Comparison of ENCODE assay signal across 1 cellular context in genomic region chr21:44866780-44867179, GRCh38.
TF ChIP-seq lines count a peak whose summit lies in the region.

No MANE protein-coding gene starts in this region.

TF ChIP-seq in HepG2, 621 proteins besides CTCF, POLR2A, EP300 and RAD21 (continues in another document):
- TF ChIP-seq PLRG1 (conservative IDR thresholded peaks at IDR 0.05) (no peak), HNRNPLL (IDR thresholded peaks at IDR 0.05; ENCODE audit: low read depth, low read length, poor library complexity, severe bottlenecking) (no peak), ZNF570 (CRISPR knock-in tag; IDR thresholded peaks at IDR 0.05; ENCODE audit: borderline replicate concordance) (no peak), HNRNPL (IDR thresholded peaks at IDR 0.05; ENCODE audit: low read depth, low read length) (no peak), SMAD1 (CRISPR knock-in tag; IDR thresholded peaks at IDR 0.05; ENCODE audit: borderline replicate concordance, low read depth) (no peak), ZNF282 (IDR thresholded peaks at IDR 0.05; ENCODE audit: partially characterized antibody) (no peak), MATR3 (CRISPR knock-in tag; IDR thresholded peaks at IDR 0.05) (no peak), KDM3A (CRISPR knock-in tag; IDR thresholded peaks at IDR 0.05; ENCODE audit: low read depth) (no peak), ZNF530 (CRISPR knock-in tag; IDR thresholded peaks at IDR 0.05; ENCODE audit: low read depth) (no peak), MED13 (CRISPR knock-in tag; IDR thresholded peaks at IDR 0.05) (no peak), IRF1 (CRISPR knock-in tag; IDR thresholded peaks at IDR 0.05; ENCODE audit: low read depth) (no peak), ZNF670 (CRISPR knock-in tag; IDR thresholded peaks at IDR 0.05; ENCODE audit: borderline replicate concordance) (no peak), ZNF430 (CRISPR knock-in tag; IDR thresholded peaks at IDR 0.05) (no peak), ZNF780A (CRISPR knock-in tag; IDR thresholded peaks at IDR 0.05) (no peak), CBX5 (CRISPR knock-in tag; IDR thresholded peaks at IDR 0.05; ENCODE audit: borderline replicate concordance) (no peak), CHD2 (IDR thresholded peaks at IDR 0.05; ENCODE audit: low read depth, low read length) (no peak), DMAP1 (CRISPR knock-in tag; IDR thresholded peaks at IDR 0.05) (no peak), PHF8 (CRISPR knock-in tag; IDR thresholded peaks at IDR 0.05) (no peak), ZNF451 (CRISPR knock-in tag; IDR thresholded peaks at IDR 0.05) (no peak), ZNF703 (CRISPR knock-in tag; IDR thresholded peaks at IDR 0.05; ENCODE audit: borderline replicate concordance) (no peak), TBX2 (CRISPR knock-in tag; IDR thresholded peaks at IDR 0.05; ENCODE audit: borderline replicate concordance) (no peak), SOX5 (CRISPR knock-in tag; IDR thresholded peaks at IDR 0.05; ENCODE audit: borderline replicate concordance) (0 out of 2 replicates have a peak, but pooled peaks have one; percentile 15), ZNF678 (CRISPR knock-in tag; IDR thresholded peaks at IDR 0.05) (no peak), AGO2 (optimal IDR thresholded peaks at IDR 0.05; ENCODE audit: low read depth, low read length) (no peak), MAFK (conservative IDR thresholded peaks at IDR 0.05 in 1 of 2, IDR thresholded peaks at IDR 0.05 in 1 of 2; ENCODE audit: low read length in 2 of 2) (peak; percentile 78 to 85), ZNF7 (CRISPR knock-in tag; IDR thresholded peaks at IDR 0.05) (peak; percentile 96), SIN3B (IDR thresholded peaks at IDR 0.05; ENCODE audit: low read length) (no peak), ZNF256 (CRISPR knock-in tag; conservative IDR thresholded peaks at IDR 0.05) (no peak), ZNF713 (CRISPR knock-in tag; IDR thresholded peaks at IDR 0.05) (no peak), RELA (CRISPR knock-in tag; IDR thresholded peaks at IDR 0.05) (no peak), SRSF1 (optimal IDR thresholded peaks at IDR 0.05; ENCODE audit: low read depth, low read length) (no peak), FOXP1 (IDR thresholded peaks at IDR 0.05) (no peak), FOXP1 (CRISPR knock-in tag; IDR thresholded peaks at IDR 0.05) (no peak), NAIF1 (CRISPR knock-in tag; IDR thresholded peaks at IDR 0.05; ENCODE audit: borderline replicate concordance) (no peak), NCOA2 (CRISPR knock-in tag; IDR thresholded peaks at IDR 0.05) (0 out of 2 replicates have a peak, but pooled peaks have one; percentile 25), NR2F1 (CRISPR knock-in tag; IDR thresholded peaks at IDR 0.05) (no peak), SALL1 (CRISPR knock-in tag; IDR thresholded peaks at IDR 0.05) (no peak), ZNF496 (CRISPR knock-in tag; IDR thresholded peaks at IDR 0.05; ENCODE audit: insufficient replicate concordance) (no peak), PHF20 (CRISPR knock-in tag; IDR thresholded peaks at IDR 0.05) (no peak), ELF3 (CRISPR knock-in tag; IDR thresholded peaks at IDR 0.05) (no peak), ZMYM3 (CRISPR knock-in tag; IDR thresholded peaks at IDR 0.05) (no peak), FOXA3 (CRISPR knock-in tag; IDR thresholded peaks at IDR 0.05) (peak; percentile 58), SSRP1 (CRISPR knock-in tag; IDR thresholded peaks at IDR 0.05) (peak; percentile 21; the same call in 1 of the 2 replicates), GABPB1 (CRISPR knock-in tag; IDR thresholded peaks at IDR 0.05) (no peak), RCOR2 (CRISPR knock-in tag; IDR thresholded peaks at IDR 0.05) (no peak), ZFAT (CRISPR knock-in tag; conservative IDR thresholded peaks at IDR 0.05) (no peak), AHR (CRISPR knock-in tag; IDR thresholded peaks at IDR 0.05) (no peak), ZNF432 (CRISPR knock-in tag; IDR thresholded peaks at IDR 0.05; ENCODE audit: borderline replicate concordance) (no peak)
- TF ChIP-seq, protein P1, sequence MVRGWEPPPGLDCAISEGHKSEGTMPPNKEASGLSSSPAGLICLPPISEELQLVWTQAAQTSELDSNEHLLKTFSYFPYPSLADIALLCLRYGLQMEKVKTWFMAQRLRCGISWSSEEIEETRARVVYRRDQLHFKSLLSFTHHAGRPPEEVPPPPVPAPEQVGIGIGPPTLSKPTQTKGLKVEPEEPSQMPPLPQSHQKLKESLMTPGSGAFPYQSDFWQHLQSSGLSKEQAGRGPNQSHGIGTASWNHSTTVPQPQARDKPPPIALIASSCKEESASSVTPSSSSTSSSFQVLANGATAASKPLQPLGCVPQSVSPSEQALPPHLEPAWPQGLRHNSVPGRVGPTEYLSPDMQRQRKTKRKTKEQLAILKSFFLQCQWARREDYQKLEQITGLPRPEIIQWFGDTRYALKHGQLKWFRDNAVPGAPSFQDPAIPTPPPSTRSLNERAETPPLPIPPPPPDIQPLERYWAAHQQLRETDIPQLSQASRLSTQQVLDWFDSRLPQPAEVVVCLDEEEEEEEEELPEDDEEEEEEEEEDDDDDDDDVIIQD (CRISPR knock-in tag; IDR thresholded peaks at IDR 0.05; ENCODE audit: low read depth) = no peak
- TF ChIP-seq, protein P2, sequence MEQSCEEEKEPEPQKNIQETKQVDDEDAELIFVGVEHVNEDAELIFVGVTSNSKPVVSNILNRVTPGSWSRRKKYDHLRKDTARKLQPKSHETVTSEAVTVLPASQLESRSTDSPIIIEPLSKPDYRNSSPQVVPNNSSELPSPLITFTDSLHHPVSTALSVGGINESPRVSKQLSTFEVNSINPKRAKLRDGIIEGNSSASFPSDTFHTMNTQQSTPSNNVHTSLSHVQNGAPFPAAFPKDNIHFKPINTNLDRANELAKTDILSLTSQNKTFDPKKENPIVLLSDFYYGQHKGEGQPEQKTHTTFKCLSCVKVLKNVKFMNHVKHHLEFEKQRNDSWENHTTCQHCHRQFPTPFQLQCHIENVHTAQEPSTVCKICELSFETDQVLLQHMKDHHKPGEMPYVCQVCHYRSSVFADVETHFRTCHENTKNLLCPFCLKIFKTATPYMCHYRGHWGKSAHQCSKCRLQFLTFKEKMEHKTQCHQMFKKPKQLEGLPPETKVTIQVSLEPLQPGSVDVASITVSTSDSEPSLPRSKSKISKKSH (CRISPR knock-in tag; IDR thresholded peaks at IDR 0.05; ENCODE audit: borderline replicate concordance) = no peak
- TF ChIP-seq, protein P3, sequence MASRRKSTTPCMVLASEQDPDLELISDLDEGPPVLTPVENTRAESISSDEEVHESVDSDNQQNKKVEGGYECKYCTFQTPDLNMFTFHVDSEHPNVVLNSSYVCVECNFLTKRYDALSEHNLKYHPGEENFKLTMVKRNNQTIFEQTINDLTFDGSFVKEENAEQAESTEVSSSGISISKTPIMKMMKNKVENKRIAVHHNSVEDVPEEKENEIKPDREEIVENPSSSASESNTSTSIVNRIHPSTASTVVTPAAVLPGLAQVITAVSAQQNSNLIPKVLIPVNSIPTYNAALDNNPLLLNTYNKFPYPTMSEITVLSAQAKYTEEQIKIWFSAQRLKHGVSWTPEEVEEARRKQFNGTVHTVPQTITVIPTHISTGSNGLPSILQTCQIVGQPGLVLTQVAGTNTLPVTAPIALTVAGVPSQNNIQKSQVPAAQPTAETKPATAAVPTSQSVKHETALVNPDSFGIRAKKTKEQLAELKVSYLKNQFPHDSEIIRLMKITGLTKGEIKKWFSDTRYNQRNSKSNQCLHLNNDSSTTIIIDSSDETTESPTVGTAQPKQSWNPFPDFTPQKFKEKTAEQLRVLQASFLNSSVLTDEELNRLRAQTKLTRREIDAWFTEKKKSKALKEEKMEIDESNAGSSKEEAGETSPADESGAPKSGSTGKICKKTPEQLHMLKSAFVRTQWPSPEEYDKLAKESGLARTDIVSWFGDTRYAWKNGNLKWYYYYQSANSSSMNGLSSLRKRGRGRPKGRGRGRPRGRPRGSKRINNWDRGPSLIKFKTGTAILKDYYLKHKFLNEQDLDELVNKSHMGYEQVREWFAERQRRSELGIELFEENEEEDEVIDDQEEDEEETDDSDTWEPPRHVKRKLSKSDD (CRISPR knock-in tag; IDR thresholded peaks at IDR 0.05; ENCODE audit: low read depth) = no peak
- TF ChIP-seq, protein P4, sequence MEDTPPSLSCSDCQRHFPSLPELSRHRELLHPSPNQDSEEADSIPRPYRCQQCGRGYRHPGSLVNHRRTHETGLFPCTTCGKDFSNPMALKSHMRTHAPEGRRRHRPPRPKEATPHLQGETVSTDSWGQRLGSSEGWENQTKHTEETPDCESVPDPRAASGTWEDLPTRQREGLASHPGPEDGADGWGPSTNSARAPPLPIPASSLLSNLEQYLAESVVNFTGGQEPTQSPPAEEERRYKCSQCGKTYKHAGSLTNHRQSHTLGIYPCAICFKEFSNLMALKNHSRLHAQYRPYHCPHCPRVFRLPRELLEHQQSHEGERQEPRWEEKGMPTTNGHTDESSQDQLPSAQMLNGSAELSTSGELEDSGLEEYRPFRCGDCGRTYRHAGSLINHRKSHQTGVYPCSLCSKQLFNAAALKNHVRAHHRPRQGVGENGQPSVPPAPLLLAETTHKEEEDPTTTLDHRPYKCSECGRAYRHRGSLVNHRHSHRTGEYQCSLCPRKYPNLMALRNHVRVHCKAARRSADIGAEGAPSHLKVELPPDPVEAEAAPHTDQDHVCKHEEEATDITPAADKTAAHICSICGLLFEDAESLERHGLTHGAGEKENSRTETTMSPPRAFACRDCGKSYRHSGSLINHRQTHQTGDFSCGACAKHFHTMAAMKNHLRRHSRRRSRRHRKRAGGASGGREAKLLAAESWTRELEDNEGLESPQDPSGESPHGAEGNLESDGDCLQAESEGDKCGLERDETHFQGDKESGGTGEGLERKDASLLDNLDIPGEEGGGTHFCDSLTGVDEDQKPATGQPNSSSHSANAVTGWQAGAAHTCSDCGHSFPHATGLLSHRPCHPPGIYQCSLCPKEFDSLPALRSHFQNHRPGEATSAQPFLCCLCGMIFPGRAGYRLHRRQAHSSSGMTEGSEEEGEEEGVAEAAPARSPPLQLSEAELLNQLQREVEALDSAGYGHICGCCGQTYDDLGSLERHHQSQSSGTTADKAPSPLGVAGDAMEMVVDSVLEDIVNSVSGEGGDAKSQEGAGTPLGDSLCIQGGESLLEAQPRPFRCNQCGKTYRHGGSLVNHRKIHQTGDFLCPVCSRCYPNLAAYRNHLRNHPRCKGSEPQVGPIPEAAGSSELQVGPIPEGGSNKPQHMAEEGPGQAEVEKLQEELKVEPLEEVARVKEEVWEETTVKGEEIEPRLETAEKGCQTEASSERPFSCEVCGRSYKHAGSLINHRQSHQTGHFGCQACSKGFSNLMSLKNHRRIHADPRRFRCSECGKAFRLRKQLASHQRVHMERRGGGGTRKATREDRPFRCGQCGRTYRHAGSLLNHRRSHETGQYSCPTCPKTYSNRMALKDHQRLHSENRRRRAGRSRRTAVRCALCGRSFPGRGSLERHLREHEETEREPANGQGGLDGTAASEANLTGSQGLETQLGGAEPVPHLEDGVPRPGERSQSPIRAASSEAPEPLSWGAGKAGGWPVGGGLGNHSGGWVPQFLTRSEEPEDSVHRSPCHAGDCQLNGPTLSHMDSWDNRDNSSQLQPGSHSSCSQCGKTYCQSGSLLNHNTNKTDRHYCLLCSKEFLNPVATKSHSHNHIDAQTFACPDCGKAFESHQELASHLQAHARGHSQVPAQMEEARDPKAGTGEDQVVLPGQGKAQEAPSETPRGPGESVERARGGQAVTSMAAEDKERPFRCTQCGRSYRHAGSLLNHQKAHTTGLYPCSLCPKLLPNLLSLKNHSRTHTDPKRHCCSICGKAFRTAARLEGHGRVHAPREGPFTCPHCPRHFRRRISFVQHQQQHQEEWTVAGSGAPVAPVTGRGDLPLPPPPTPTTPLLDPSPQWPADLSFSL (CRISPR knock-in tag; IDR thresholded peaks at IDR 0.05) = no peak
- TF ChIP-seq, protein P5, sequence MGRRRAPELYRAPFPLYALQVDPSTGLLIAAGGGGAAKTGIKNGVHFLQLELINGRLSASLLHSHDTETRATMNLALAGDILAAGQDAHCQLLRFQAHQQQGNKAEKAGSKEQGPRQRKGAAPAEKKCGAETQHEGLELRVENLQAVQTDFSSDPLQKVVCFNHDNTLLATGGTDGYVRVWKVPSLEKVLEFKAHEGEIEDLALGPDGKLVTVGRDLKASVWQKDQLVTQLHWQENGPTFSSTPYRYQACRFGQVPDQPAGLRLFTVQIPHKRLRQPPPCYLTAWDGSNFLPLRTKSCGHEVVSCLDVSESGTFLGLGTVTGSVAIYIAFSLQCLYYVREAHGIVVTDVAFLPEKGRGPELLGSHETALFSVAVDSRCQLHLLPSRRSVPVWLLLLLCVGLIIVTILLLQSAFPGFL (CRISPR knock-in tag; IDR thresholded peaks at IDR 0.05) = no peak
- TF ChIP-seq, protein P6, sequence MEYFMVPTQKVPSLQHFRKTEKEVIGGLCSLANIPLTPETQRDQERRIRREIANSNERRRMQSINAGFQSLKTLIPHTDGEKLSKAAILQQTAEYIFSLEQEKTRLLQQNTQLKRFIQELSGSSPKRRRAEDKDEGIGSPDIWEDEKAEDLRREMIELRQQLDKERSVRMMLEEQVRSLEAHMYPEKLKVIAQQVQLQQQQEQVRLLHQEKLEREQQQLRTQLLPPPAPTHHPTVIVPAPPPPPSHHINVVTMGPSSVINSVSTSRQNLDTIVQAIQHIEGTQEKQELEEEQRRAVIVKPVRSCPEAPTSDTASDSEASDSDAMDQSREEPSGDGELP (IDR thresholded peaks at IDR 0.05; ENCODE audit: borderline replicate concordance, low read depth) = peak; percentile 28; the same call in 1 of the 2 replicates
- TF ChIP-seq, protein P7, sequence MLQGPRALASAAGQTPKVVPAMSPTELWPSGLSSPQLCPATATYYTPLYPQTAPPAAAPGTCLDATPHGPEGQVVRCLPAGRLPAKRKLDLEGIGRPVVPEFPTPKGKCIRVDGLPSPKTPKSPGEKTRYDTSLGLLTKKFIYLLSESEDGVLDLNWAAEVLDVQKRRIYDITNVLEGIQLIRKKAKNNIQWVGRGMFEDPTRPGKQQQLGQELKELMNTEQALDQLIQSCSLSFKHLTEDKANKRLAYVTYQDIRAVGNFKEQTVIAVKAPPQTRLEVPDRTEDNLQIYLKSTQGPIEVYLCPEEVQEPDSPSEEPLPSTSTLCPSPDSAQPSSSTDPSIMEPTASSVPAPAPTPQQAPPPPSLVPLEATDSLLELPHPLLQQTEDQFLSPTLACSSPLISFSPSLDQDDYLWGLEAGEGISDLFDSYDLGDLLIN (CRISPR knock-in tag; IDR thresholded peaks at IDR 0.05; ENCODE audit: borderline replicate concordance) = no peak
